In the genomic region with DNA sequence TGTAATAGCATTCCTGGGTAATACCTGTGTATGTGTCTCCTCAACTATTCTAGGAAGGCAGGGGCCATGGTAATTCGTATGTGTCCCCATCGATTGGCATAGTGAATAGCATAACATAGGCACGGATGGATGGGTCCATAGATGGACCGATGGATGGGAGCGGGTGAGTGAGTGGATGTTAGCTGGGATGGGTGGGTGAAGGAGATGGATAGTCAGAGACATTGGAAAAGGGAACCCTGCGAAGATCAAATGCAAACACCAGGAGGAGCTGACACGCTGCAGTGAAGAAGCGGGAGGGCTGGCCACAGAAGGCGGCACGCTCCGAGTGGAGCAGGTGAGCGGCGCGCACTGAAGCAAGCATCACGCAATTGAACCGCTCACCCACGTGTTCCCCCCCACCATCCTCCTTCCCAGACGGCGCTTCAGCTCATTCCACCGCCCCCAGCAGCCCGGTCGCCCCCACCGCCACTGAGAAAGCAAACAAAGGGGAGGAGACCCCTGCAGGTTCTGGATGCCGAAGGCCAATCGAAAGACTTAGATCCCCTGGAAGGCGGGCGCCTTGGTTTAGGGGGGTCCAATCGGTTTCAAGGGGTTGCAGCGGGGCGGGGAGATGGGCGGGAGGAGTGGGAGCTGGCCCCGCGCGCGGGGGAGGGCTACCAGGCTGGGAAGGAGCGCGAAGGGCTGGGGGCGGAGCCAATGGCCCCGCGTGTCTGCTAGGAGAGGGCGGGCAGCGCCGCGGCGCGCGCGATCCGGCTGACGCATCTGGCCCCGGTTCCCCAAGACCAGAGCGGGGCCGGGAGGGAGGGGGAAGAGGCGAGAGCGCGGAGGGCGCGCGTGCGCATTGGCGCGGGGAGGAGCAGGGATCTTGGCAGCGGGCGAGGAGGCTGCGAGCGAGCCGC, we compare ENCODE assay signal across 8 cellular contexts. TPM values are rescaled to one million over a fixed set of nuclear protein-coding genes. Genes with fewer than 3 reads are reported as not detected.
DNase-seq lines count a peak whose midpoint lies in the region; ATAC-seq and TF ChIP-seq lines count a peak whose summit lies in the region.

A gene (plus strand): TSS at position 839 of the 899 bp plus-strand sequence. CDS start 90 bp downstream, outside the sequence.

- peaks cover 43% of the 10 kb centered on the region for H3K4me1 Mint-ChIP-seq in activated B cell treated with CpG ODN at 0.5 μM for 24 hours

- CTCF ChIA-PET in activated B cell treated with CpG ODN at 0.5 μM for 24 hours (lab: Charles Lee) = interaction anchor here (0.8 to 1.6 kb wide), 9 partner anchors 21 to 199 kb away, joined by 3 to 12 read pairs (median 4); a partner anchor contains a TSS

- DNase-seq in AG09309 (ENCODE audit: low read depth) = peak; percentile 84
- peak; percentile 97 for DNase-seq in NCI-H226
- peak; percentile 93 for DNase-seq in activated B cell treated with CpG ODN at 0.5 μM for 24 hours
- peak; percentile 85 to 100 (median 97) for DNase-seq in caudate nucleus (lab: John Stamatoyannopoulos, UW)
- DNase-seq in inferior parietal cortex (ENCODE audit: extremely low spot score) = peak; percentile 95
- DNase-seq in stimulated activated CD4-positive, alpha-beta T cell treated with anti-CD3 and anti-CD28 coated beads, Interleukin-12 subunit alpha, Interleukin-12 subunit beta, amount 100 ng/mL, for 24 hours (ENCODE audit: low read depth in 2 of 2) = peak; percentile 96 to 97

- H3K36me3 Mint-ChIP-seq in activated B cell treated with CpG ODN at 0.5 μM for 24 hours (ENCODE audit: low read depth) = peaks cover 5% of the 10 kb centered on the region

- POLR2A ChIA-PET in activated B cell treated with CpG ODN at 0.5 μM for 24 hours (lab: Charles Lee) = interaction anchor here (0.6 to 3.2 kb wide), 13 partner anchors 12 to 259 kb away, joined by 3 to 17 read pairs (median 6); a partner anchor contains a TSS

- H3K4me3 Mint-ChIP-seq in activated B cell treated with CpG ODN at 0.5 μM for 24 hours = peak within 1 kb of the TSS; percentile 86

- H3K27me3 Mint-ChIP-seq in activated B cell treated with CpG ODN at 0.5 μM for 24 hours = no peaks in the 10 kb centered on the region

- ATAC-seq in GM18909 (IDR thresholded peaks at IDR 0.05; ENCODE audit: poor library complexity, unreplicated experiment) (peak; percentile 88), HG03175 (IDR thresholded peaks at IDR 0.05; ENCODE audit: unreplicated experiment) (peak; percentile 86), activated B cell treated with CpG ODN at 0.5 μM for 24 hours (ENCODE audit: low read depth) (peak; percentile 87)

- peak within 1 kb of the TSS; percentile 83 for H3K27ac Mint-ChIP-seq in activated B cell treated with CpG ODN at 0.5 μM for 24 hours

- TF ChIP-seq CTCF in AG09309 (IDR thresholded peaks at IDR 0.05; ENCODE audit: control insufficient read depth, insufficient read depth, low read depth, low read length, missing control alignments) (peak; percentile 70), activated B cell treated with CpG ODN at 0.5 μM for 24 hours (IDR thresholded peaks at IDR 0.05) (peak; percentile 27)

- H3K27ac ChIP-seq in caudate nucleus (ENCODE audit: low read depth, low read length) = peak within 1 kb of the TSS; percentile 79

- H3K4me3 ChIP-seq in AG09309 (ENCODE audit: control insufficient read depth, low read depth, low read length) = peak within 1 kb of the TSS; percentile 74

- intact Hi-C loops in activated B cell treated with CpG ODN at 0.5 μM for 24 hours (cut with micrococcal nuclease) = loop anchor here (1.0 to 5.0 kb wide), 13 partner anchors 21 to 776 kb away; a partner anchor contains a TSS

- H3K9me3 Mint-ChIP-seq in activated B cell treated with CpG ODN at 0.5 μM for 24 hours = no peaks in the 10 kb centered on the region

RNA-seq across cellular contexts. Expression of the gene that starts here (rescaled TPM):
- 45.1 and 52.0 TPM in 2 replicates for total RNA-seq in activated B cell treated with CpG ODN at 0.5 μM for 24 hours

Comparison
In these comparisons a context has a peak if more than half of its experiments do, and no peak if none do; other contexts are left out.
1. Peak in every context shown above with its lines: DNase-seq, ATAC-seq, H3K4me3 ChIP-seq and H3K27ac ChIP-seq.